In genomic region chr12:132287391-132288238, GRCh38 we compare ENCODE assay signal across 18 cellular contexts. TPM values are rescaled to one million over a fixed set of nuclear protein-coding genes. Genes with fewer than 3 reads are reported as not detected.
DNase-seq lines count a peak whose midpoint lies in the region; ATAC-seq, FAIRE-seq and TF ChIP-seq lines count a peak whose summit lies in the region.
"Had no signal": no experiment of that assay in that cellular context is flagged by ENCODE, and none has a peak within 500 bp of the region (broad histone marks: within the 10 kb centered on the region; RNA-seq: fewer than 3 reads in every experiment).

No MANE protein-coding gene starts in this region.

- no peak overlapping the region for H4K91ac ChIP-seq in neuronal stem cell (ENCODE audit: low read depth, low read length, poor library complexity)

- peak; percentile 62 for DNase-seq in Right ventricle myocardium inferior (ENCODE audit: missing footprints)
- no peak for DNase-seq in right atrium auricular region (ENCODE audit: low spot score)
- no peak for DNase-seq in HTR-8/SVneo (ENCODE audit: insufficient read length, low spot score)
- DNase-seq in neuronal stem cell (ENCODE audit: low spot score): no peak
- DNase-seq in activated naive CD4-positive, alpha-beta T cell (lab: John Stamatoyannopoulos, UW): no peak
- no peak for DNase-seq in GM12892 (ENCODE audit: insufficient read length)
- DNase-seq in testis: no peak
- DNase-seq: DMS 273 treated with DMSO at 0.1 percent for 48 hours, Kasumi-1, NCI-H1105 treated with DMSO at 0.1 percent for 48 hours, NCI-H187, NCI-H2171 treated with DMSO at 0.1 percent for 48 hours, NCI-H510A, NCI-H82, SJCRH30 had no signal

- no peak overlapping the region for H2AFZ ChIP-seq in neuronal stem cell (ENCODE audit: low read length)

- no peak overlapping the region for H3K14ac ChIP-seq in neuronal stem cell (ENCODE audit: low read length)

- peak overlapping the region in 3 of 5 experiments; percentile 59 to 78 (median 71) for H3K27ac Mint-ChIP-seq in brain
- H3K27ac Mint-ChIP-seq: IgD-negative memory B cell had no signal

- H3K27me3 ChIP-seq in right atrium auricular region (peaks cover 3 to 8% of the 10 kb centered on the region in 2 donors), neuronal stem cell (ENCODE audit: control insufficient read depth in 3 of 3, insufficient read depth in 3 of 3, low read depth in 1 of 3, low read length in 3 of 3) (peaks cover 0 to 52% (median 15%) of the 10 kb centered on the region in 3 experiments), testis (no peaks in the 10 kb centered on the region)
- H3K27me3 ChIP-seq: SJCRH30 had no signal

- intact Hi-C loops in Right ventricle myocardium inferior (cut with DNase I): no loop called here
- intact Hi-C loops in testis (cut with DNase I; ENCODE audit: low total_unique reads): no loop called here

- no peak overlapping the region for H2BK12ac ChIP-seq in neuronal stem cell (ENCODE audit: low read length)

- no peak overlapping the region for H3K4me3 Mint-ChIP-seq in brain
- H3K4me3 Mint-ChIP-seq: IgD-negative memory B cell had no signal

- peak overlapping the region; percentile 87 for H2BK15ac ChIP-seq in neuronal stem cell (ENCODE audit: low read length)

- peaks cover 47% of the 10 kb centered on the region for H3K4me1 Mint-ChIP-seq in brain

- no peak overlapping the region for H3K4ac ChIP-seq in neuronal stem cell (ENCODE audit: low read length)

- peaks cover 0 to 2% (median 0%) of the 10 kb centered on the region in 5 experiments for H3K9me3 Mint-ChIP-seq in brain

- no peak overlapping the region for H3K9ac ChIP-seq in neuronal stem cell (ENCODE audit: low read depth, low read length, poor library complexity)

- H3K18ac ChIP-seq in neuronal stem cell (ENCODE audit: low read length): peak overlapping the region; percentile 41

- no peak overlapping the region for H2BK5ac ChIP-seq in neuronal stem cell (ENCODE audit: low read length)

- FAIRE-seq in HTR-8/SVneo (lab: Jason Lieb, UNC): peak; percentile 20
- no peak for FAIRE-seq in GM12892 (lab: Jason Lieb, UNC)

- H3K36me3 ChIP-seq in right atrium auricular region (no peaks in the 10 kb centered on the region), neuronal stem cell (replicated peaks in 1 of 2; ENCODE audit: control insufficient read depth in 2 of 2, insufficient read depth in 2 of 2, low read length in 2 of 2) (no peaks in the 10 kb centered on the region), testis (ENCODE audit: low read depth, missing control alignments) (no peaks in the 10 kb centered on the region)
- H3K36me3 ChIP-seq: SJCRH30 had no signal

- no peak overlapping the region for H3K4me2 ChIP-seq in neuronal stem cell (ENCODE audit: insufficient read depth, low read length, poor library complexity, severe bottlenecking)

- no CpG with 5 or more reads among the region's 36 CpGs for WGBS in neuronal stem cell (ENCODE audit: extremely low coverage in 2 of 2, insufficient read length in 2 of 2, insufficient replicate concordance in 1 of 2), 2 donors
- WGBS in testis, 2 donors: 86 to 91% methylated on average over 33 to 36 of the region's 36 CpGs

- H3K4me3 ChIP-seq in right atrium auricular region (no peak overlapping the region), neuronal stem cell (ENCODE audit: low read length in 2 of 2) (no peak overlapping the region), testis (no peak overlapping the region)
- H3K4me3 ChIP-seq: SJCRH30 had no signal

- no peak for TF ChIP-seq POLR2A in GM12892 (IDR thresholded peaks at IDR 0.05; ENCODE audit: low read depth, low read length)
- TF ChIP-seq POLR2A in testis (IDR thresholded peaks at IDR 0.05): no peak

- no peak overlapping the region for H2BK120ac ChIP-seq in neuronal stem cell (ENCODE audit: low read depth, low read length)

- no peaks in the 10 kb centered on the region for H3K36me3 Mint-ChIP-seq in brain
- H3K36me3 Mint-ChIP-seq: IgD-negative memory B cell had no signal

- H3K4me1 ChIP-seq in right atrium auricular region: peaks cover 0 to 10% of the 10 kb centered on the region in 2 donors
- peaks cover 0 to 20% of the 10 kb centered on the region in 2 donors for H3K4me1 ChIP-seq in neuronal stem cell (ENCODE audit: control insufficient read depth in 2 of 2, insufficient read depth in 1 of 2, low read depth in 1 of 2, low read length in 2 of 2)
- H3K4me1 ChIP-seq in testis: peaks cover 14% of the 10 kb centered on the region
- H3K4me1 ChIP-seq: SJCRH30 had no signal

- H3K23ac ChIP-seq in neuronal stem cell (ENCODE audit: low read depth, low read length, poor library complexity): no peak overlapping the region

- H3K9me3 ChIP-seq in right atrium auricular region: no peaks in the 10 kb centered on the region
- H3K9me3 ChIP-seq in neuronal stem cell (replicated peaks in 1 of 2; ENCODE audit: control insufficient read depth in 2 of 2, insufficient read depth in 1 of 2, low read depth in 1 of 2, low read length in 2 of 2): peaks cover 0 to 5% of the 10 kb centered on the region in 2 donors
- H3K9me3 ChIP-seq in testis: no peaks in the 10 kb centered on the region
- H3K9me3 ChIP-seq: SJCRH30 had no signal

- peaks cover 3% of the 10 kb centered on the region for H3K79me1 ChIP-seq in neuronal stem cell (ENCODE audit: low read depth, low read length)

- TF ChIP-seq CTCF in right atrium auricular region (IDR thresholded peaks at IDR 0.05) (no peak), brain (conservative IDR thresholded peaks at IDR 0.05) (no peak), testis (IDR thresholded peaks at IDR 0.05) (no peak)

- peak overlapping the region; percentile 68 for H4K8ac ChIP-seq in neuronal stem cell (ENCODE audit: low read depth, low read length)

- H2AK5ac ChIP-seq in neuronal stem cell (ENCODE audit: low read depth, low read length): peak overlapping the region; percentile 93

- peaks cover 4% of the 10 kb centered on the region for H3K27me3 Mint-ChIP-seq in brain

- no peak for ATAC-seq in Right ventricle myocardium inferior

- H3K27ac ChIP-seq in right atrium auricular region (no peak overlapping the region), neuronal stem cell (replicated peaks; ENCODE audit: low read length) (no peak overlapping the region), testis (no peak overlapping the region)
- H3K27ac ChIP-seq: C4-2B, SJCRH30 had no signal

RNA-seq across cellular contexts. Expression of gene GALNT9, which starts 41.8 kb away (rescaled TPM):
- total RNA-seq in Right ventricle myocardium inferior: not detected
- 10 to 100 TPM in 1 of 2 donors, 1 to 10 TPM in 1; 4.0 to 10.8 TPM for total RNA-seq in right atrium auricular region
- polyA plus RNA-seq in brain (ENCODE audit: insufficient read depth, low read depth, low replicate concordance): 17.7 TPM
- 0.13 TPM for polyA plus RNA-seq in neuronal stem cell (2013, experiment 1 of 2)
- polyA plus RNA-seq in neuronal stem cell (2013, experiment 2 of 2): 0.14 TPM
- polyA plus RNA-seq in GM12892 (2012; ENCODE audit: missing spikeins): not detected
- total RNA-seq in testis: 1 to 10 TPM; 1.1 to 1.3 TPM
- polyA plus RNA-seq in testis (ENCODE audit: insufficient read depth, low read depth, low replicate concordance): 1.5 TPM
